In genomic region chr6:7401103-7401502, GRCh38 we compare ENCODE assay signal across 21 cellular contexts. TPM values are rescaled to one million over a fixed set of nuclear protein-coding genes. Genes with fewer than 3 reads are reported as not detected.
A peak's percentile ranks its signal among the peaks of the same experiment; 100 is the strongest.
DNase-seq lines count a peak whose midpoint lies in the region; ATAC-seq, FAIRE-seq and TF ChIP-seq lines count a peak whose summit lies in the region.
"Had no signal": no experiment of that assay in that cellular context is flagged by ENCODE, and none has a peak within 500 bp of the region (broad histone marks: within the 10 kb centered on the region; RNA-seq: fewer than 3 reads in every experiment).

No MANE protein-coding gene starts in this region.

- H3K27me3 ChIP-seq in GM23338 (ENCODE audit: insufficient read depth): no peaks in the 10 kb centered on the region
- no peaks in the 10 kb centered on the region for H3K27me3 ChIP-seq in skeletal muscle satellite cell (ENCODE audit: control insufficient read depth, insufficient read depth, low read length)
- H3K27me3 ChIP-seq in HepG2 (ENCODE audit: control insufficient read depth in 1 of 2, insufficient read depth in 2 of 2, low read length in 2 of 2): no peaks in the 10 kb centered on the region
- H3K27me3 ChIP-seq: heart right ventricle, left lung, suprapubic skin had no signal

- intact Hi-C loops in HepG2 (cut with micrococcal nuclease; ENCODE audit: unreplicated experiment): no loop called here

- H3K9ac ChIP-seq in skeletal muscle satellite cell (ENCODE audit: low read depth, low read length) (peak overlapping the region; percentile 30), HepG2 (ENCODE audit: insufficient read depth, low read depth, low read length) (no peak overlapping the region)

- no peak overlapping the region for H3K4me3 Mint-ChIP-seq in GM23338
- H3K4me3 Mint-ChIP-seq: CD4-positive, alpha-beta memory T cell; nephron; T-helper 2 cell treated with Interferon-gamma antibody and Interleukin-4, amounts not matched to agents 5 μg/mL and 100 μg/mL, for 36 hours had no signal

- peaks cover 66% of the 10 kb centered on the region for H3K36me3 Mint-ChIP-seq in GM23338 (ENCODE audit: low read depth)

- H3F3A ChIP-seq in GM23338 (replicated peaks; ENCODE audit: low read depth): no peaks in the 10 kb centered on the region

- DNase-seq in GM23338 (ENCODE audit: low spot score) (no peak), RWPE1 (ENCODE audit: low spot score) (peak; percentile 37), fibroblast of villous mesenchyme (ENCODE audit: low read depth) (peak; percentile 58), NCI-H2196 (lab: John Stamatoyannopoulos, UW; ENCODE audit: unreplicated experiment) (no peak), HepG2 (ENCODE audit: low spot score) (no peak)
- DNase-seq in activated CD8-positive, alpha-beta memory T cell treated with anti-CD3 and anti-CD28 coated beads, Interleukin-2, amount 50 U/mL, for 48 hours: no peak
- DNase-seq: activated CD4-positive, alpha-beta T cell treated with anti-CD3 and anti-CD28 coated beads, Interleukin-2, amount 50 U/mL, for 4 hours; CD4-positive, alpha-beta memory T cell; heart right ventricle; left lung; NCI-H526; RPMI8226; WERI-Rb-1 had no signal

- no peaks in the 10 kb centered on the region for H3K4me1 ChIP-seq in GM23338 (ENCODE audit: insufficient read depth)
- peaks cover 6% of the 10 kb centered on the region for H3K4me1 ChIP-seq in skeletal muscle satellite cell (ENCODE audit: control insufficient read depth, insufficient read depth, low read length)
- H3K4me1 ChIP-seq in HepG2 (ENCODE audit: insufficient read depth, low read length): no peaks in the 10 kb centered on the region
- H3K4me1 ChIP-seq: left lung, suprapubic skin had no signal

- TF ChIP-seq RAD21 in HepG2 (CRISPR knock-in tag; IDR thresholded peaks at IDR 0.05): no peak

- FAIRE-seq in HepG2 (lab: Jason Lieb, UNC): no peak
- FAIRE-seq: bronchial epithelial cell, urothelium cell line had no signal

- H3K4me1 Mint-ChIP-seq in GM23338: no peaks in the 10 kb centered on the region
- H3K4me1 Mint-ChIP-seq: nephron had no signal

- WGBS in HepG2 (ENCODE audit: low lambda C conversion rate): 96% methylated on average over 3 of the region's 3 CpGs

- H3K27ac ChIP-seq in GM23338 (ENCODE audit: low read depth): no peak overlapping the region
- no peak overlapping the region for H3K27ac ChIP-seq in RWPE1
- no peak overlapping the region for H3K27ac ChIP-seq in HepG2 (ENCODE audit: extremely low read length, insufficient read depth, low read length)
- H3K27ac ChIP-seq: heart right ventricle, left lung, suprapubic skin, WERI-Rb-1 had no signal

- TF ChIP-seq EP300 in HepG2 (IDR thresholded peaks at IDR 0.05; ENCODE audit: low read depth in 2 of 2, low read length in 2 of 2) (no peak), HepG2 (CRISPR knock-in tag; IDR thresholded peaks at IDR 0.05; ENCODE audit: borderline replicate concordance) (no peak)

- BruUV-seq in HepG2 (replicated peaks; lab: Mats Ljungman, UMichigan): no TSS peak

- no peak for TF ChIP-seq CTCF in GM23338 (conservative IDR thresholded peaks at IDR 0.05; ENCODE audit: low read depth in 2 of 2)
- TF ChIP-seq CTCF in RWPE1 (conservative IDR thresholded peaks at IDR 0.05; ENCODE audit: low read depth): no peak
- no peak for TF ChIP-seq CTCF in fibroblast of villous mesenchyme (IDR thresholded peaks at IDR 0.05; ENCODE audit: insufficient read depth, low read depth, low read length)
- no peak for TF ChIP-seq CTCF in HepG2 (CRISPR knock-in tag; IDR thresholded peaks at IDR 0.05)

- H3K9me3 ChIP-seq in skeletal muscle satellite cell (replicated peaks; ENCODE audit: low read length) (no peaks in the 10 kb centered on the region), HepG2 (ENCODE audit: low read length) (no peaks in the 10 kb centered on the region)
- H3K9me3 ChIP-seq: heart right ventricle, left lung, suprapubic skin had no signal

- CTCF ChIA-PET in RWPE1 (lab: Yijun Ruan, JAX): interaction anchor here (0.7 to 1.3 kb wide), 2 partner anchors 75 to 144 kb away, joined by 3 to 8 read pairs; no protein-coding TSS in a partner anchor
- CTCF ChIA-PET in HepG2 (lab: Yijun Ruan, JAX; ENCODE audit: low intra/inter-chr PET ratio, low total read pairs): no interaction called here

- H2AFZ ChIP-seq in GM23338: no peak overlapping the region
- no peak overlapping the region for H2AFZ ChIP-seq in HepG2 (ENCODE audit: low read length)

- POLR2A ChIA-PET in RWPE1 (lab: Yijun Ruan, JAX; ENCODE audit: low non-redundant PET) (no interaction called here), HepG2 (lab: Yijun Ruan, JAX) (no interaction called here)

- ATAC-seq in GM23338 (no peak), HepG2 (no peak)
- ATAC-seq: heart right ventricle, left lung had no signal

- 0 out of 2 replicates have a peak, but pooled peaks cover 5% of the 10 kb centered on the region for H3K79me2 ChIP-seq in GM23338 (replicated peaks; ENCODE audit: insufficient read depth)
- no peaks in the 10 kb centered on the region for H3K79me2 ChIP-seq in HepG2 (ENCODE audit: insufficient read depth, low read length)

- H3K9me2 ChIP-seq in GM23338 (ENCODE audit: insufficient read depth): no peaks in the 10 kb centered on the region

- in situ Hi-C loops in HepG2 (cut with HindIII; ENCODE audit: extremely low pct_ligation_motif_present, low pct_unique_long_range_greater_than_20kb): loop anchor here (10.0 kb wide), 1 partner anchor 96 kb away; no protein-coding TSS in a partner anchor

- no peak overlapping the region for H3K4me3 ChIP-seq in GM23338
- no peak overlapping the region for H3K4me3 ChIP-seq in fibroblast of villous mesenchyme (ENCODE audit: low read depth, low read length)
- no peak overlapping the region for H3K4me3 ChIP-seq in skeletal muscle satellite cell (ENCODE audit: low read length)
- H3K4me3 ChIP-seq in HepG2 (replicated peaks in 1 of 3; ENCODE audit: insufficient read depth in 1 of 3, low read depth in 2 of 3, low read length in 3 of 3): no peak overlapping the region
- H3K4me3 ChIP-seq: heart right ventricle, left lung, suprapubic skin had no signal

- no peaks in the 10 kb centered on the region for H3K27me3 Mint-ChIP-seq in GM23338 (ENCODE audit: insufficient read depth, low read depth, poor library complexity)
- H3K27me3 Mint-ChIP-seq: CD4-positive, alpha-beta memory T cell had no signal

- H3K36me3 ChIP-seq in GM23338 (ENCODE audit: insufficient read depth): peaks cover 81% of the 10 kb centered on the region
- peaks cover 54% of the 10 kb centered on the region for H3K36me3 ChIP-seq in skeletal muscle satellite cell (ENCODE audit: insufficient read depth, low read length)
- H3K36me3 ChIP-seq in HepG2 (replicated peaks in 1 of 2; ENCODE audit: control insufficient read depth in 1 of 2, insufficient read depth in 2 of 2, low read length in 2 of 2): peaks cover 13 to 90% of the 10 kb centered on the region in 2 experiments

- H3K9me3 Mint-ChIP-seq in GM23338: no peaks in the 10 kb centered on the region
- H3K9me3 Mint-ChIP-seq: CD4-positive, alpha-beta memory T cell; nephron; T-helper 2 cell treated with Interferon-gamma antibody and Interleukin-4, amounts not matched to agents 5 μg/mL and 100 μg/mL, for 36 hours had no signal

- TF ChIP-seq POLR2A in HepG2 (IDR thresholded peaks at IDR 0.05; ENCODE audit: insufficient read depth in 1 of 2, low read depth in 2 of 2, low read length in 2 of 2): no peak

- H3K4me2 ChIP-seq in GM23338: no peak overlapping the region
- peak overlapping the region; percentile 11 for H3K4me2 ChIP-seq in skeletal muscle satellite cell (ENCODE audit: low read length)
- H3K4me2 ChIP-seq in HepG2 (ENCODE audit: low read depth, low read length): no peak overlapping the region

- H3K27ac Mint-ChIP-seq in GM23338: peak overlapping the region; percentile 65
- H3K27ac Mint-ChIP-seq: CD4-positive, alpha-beta memory T cell; T-helper 2 cell treated with Interferon-gamma antibody and Interleukin-4, amounts not matched to agents 5 μg/mL and 100 μg/mL, for 36 hours had no signal

- H4K20me1 ChIP-seq in GM23338 (replicated peaks; ENCODE audit: insufficient read depth): 0 out of 2 replicates have a peak, but pooled peaks cover 11% of the 10 kb centered on the region
- no peaks in the 10 kb centered on the region for H4K20me1 ChIP-seq in HepG2 (ENCODE audit: insufficient read depth, low read length)

RNA-seq across cellular contexts. Expression of gene RIOK1, which starts 11.5 kb away (rescaled TPM):
- total RNA-seq in GM23338 (2014; rRNA removed; shearing (Covaris generic)): 15.5 and 15.7 TPM in 2 replicates
- polyA plus RNA-seq in GM23338 (2016; fragmentation: Nextera tagmentation; extraction: Ambion mirVana): 26.4 and 34.3 TPM in 2 replicates
- 15.8 and 24.2 TPM in 2 replicates for total RNA-seq in fibroblast of villous mesenchyme
- total RNA-seq in skeletal muscle satellite cell (2012; rRNA removed): 16.5 and 19.0 TPM in 2 replicates
- total RNA-seq in HepG2 (2016; rRNA removed; fragmentation: Illumina TruSeq; extraction: Trizol): 37.8 and 45.7 TPM in 2 replicates
- 9.0 and 10.4 TPM in 2 replicates for total RNA-seq in HepG2 (2016; cell fraction: cytosol; rRNA removed; fragmentation: Illumina TruSeq; extraction: Trizol; ENCODE audit: low read depth)
- 39.9 and 45.0 TPM in 2 replicates for total RNA-seq in HepG2 (2016; cell fraction: insoluble cytoplasmic fraction; rRNA removed; fragmentation: Illumina TruSeq; extraction: Trizol)
- 17.4 and 18.1 TPM in 2 replicates for total RNA-seq in HepG2 (2016; cell fraction: membrane; rRNA removed; fragmentation: Illumina TruSeq; extraction: Trizol)
- 34.6 and 34.9 TPM in 2 replicates for total RNA-seq in HepG2 (2016; cell fraction: nucleus; rRNA removed; fragmentation: Illumina TruSeq; extraction: Trizol)
- 9.1 and 9.4 TPM in 2 replicates for polyA plus RNA-seq in HepG2 (2011; rRNA removed)
- polyA plus RNA-seq in HepG2 (2011; cell fraction: cytosol; rRNA removed): 9.0 and 9.4 TPM in 2 replicates
- 40.2 and 43.0 TPM in 2 replicates for polyA plus RNA-seq in HepG2 (2011; cell fraction: nucleus; rRNA removed)
- 21.2 and 21.9 TPM in 2 replicates for polyA plus RNA-seq in HepG2 (2012)
- polyA plus RNA-seq in HepG2 (2016; cell fraction: cytosol; fragmentation: Illumina TruSeq; extraction: Trizol; ENCODE audit: low read depth): 3.1 and 3.2 TPM in 2 replicates
- polyA plus RNA-seq in HepG2 (2016; cell fraction: insoluble cytoplasmic fraction; fragmentation: Illumina TruSeq; extraction: Trizol; ENCODE audit: low read depth): 42.5 and 43.5 TPM in 2 replicates
- 7.3 and 8.5 TPM in 2 replicates for polyA plus RNA-seq in HepG2 (2016; cell fraction: membrane; fragmentation: Illumina TruSeq; extraction: Trizol; ENCODE audit: low read depth)
- 47.3 and 58.2 TPM in 2 replicates for polyA plus RNA-seq in HepG2 (2016; cell fraction: nucleus; fragmentation: Illumina TruSeq; extraction: Trizol; ENCODE audit: insufficient read depth, low read depth)
- 12.4 and 18.6 TPM in 2 replicates for polyA minus RNA-seq in HepG2 (2011; rRNA and poly(A)+ RNA removed; ENCODE audit: low replicate concordance)
- 5.8 and 6.5 TPM in 2 replicates for polyA minus RNA-seq in HepG2 (2011; cell fraction: cytosol; rRNA and poly(A)+ RNA removed)
- polyA minus RNA-seq in HepG2 (2011; cell fraction: nucleus; rRNA and poly(A)+ RNA removed): 28.8 and 43.3 TPM in 2 replicates

RNA-seq across cellular contexts. Expression of gene CAGE1, which starts 11.6 kb away (rescaled TPM):
- 0.07 and 0.08 TPM in 2 replicates for total RNA-seq in GM23338 (2014; rRNA removed; shearing (Covaris generic))
- polyA plus RNA-seq in GM23338 (2016; fragmentation: Nextera tagmentation; extraction: Ambion mirVana): 0.12 TPM in 1 of 2 replicates, not detected in the other
- under 0.01 TPM in 2 replicates for total RNA-seq in fibroblast of villous mesenchyme
- not detected in 2 replicates for total RNA-seq in skeletal muscle satellite cell (2012; rRNA removed)
- total RNA-seq in HepG2 (2016; rRNA removed; fragmentation: Illumina TruSeq; extraction: Trizol): 0.15 TPM in 1 of 2 replicates, not detected in the other
- 0.18 and 0.61 TPM in 2 replicates for total RNA-seq in HepG2 (2016; cell fraction: cytosol; rRNA removed; fragmentation: Illumina TruSeq; extraction: Trizol; ENCODE audit: low read depth)
- total RNA-seq in HepG2 (2016; cell fraction: insoluble cytoplasmic fraction; rRNA removed; fragmentation: Illumina TruSeq; extraction: Trizol): 0.17 TPM in 1 of 2 replicates, not detected in the other
- 0.15 and 0.28 TPM in 2 replicates for total RNA-seq in HepG2 (2016; cell fraction: membrane; rRNA removed; fragmentation: Illumina TruSeq; extraction: Trizol)
- 0.16 TPM in 1 of 2 replicates, not detected in the other for total RNA-seq in HepG2 (2016; cell fraction: nucleus; rRNA removed; fragmentation: Illumina TruSeq; extraction: Trizol)
- 0.01 and 0.03 TPM in 2 replicates for polyA plus RNA-seq in HepG2 (2011; rRNA removed)
- polyA plus RNA-seq in HepG2 (2011; cell fraction: cytosol; rRNA removed): not detected in 2 replicates
- 0.03 TPM in 1 of 2 replicates, not detected in the other for polyA plus RNA-seq in HepG2 (2011; cell fraction: nucleus; rRNA removed)
- not detected in 2 replicates for polyA plus RNA-seq in HepG2 (2012)
- not detected in 2 replicates for polyA plus RNA-seq in HepG2 (2016; cell fraction: cytosol; fragmentation: Illumina TruSeq; extraction: Trizol; ENCODE audit: low read depth)
- polyA plus RNA-seq in HepG2 (2016; cell fraction: insoluble cytoplasmic fraction; fragmentation: Illumina TruSeq; extraction: Trizol; ENCODE audit: low read depth): 0.08 and 0.11 TPM in 2 replicates
- not detected in 2 replicates for polyA plus RNA-seq in HepG2 (2016; cell fraction: membrane; fragmentation: Illumina TruSeq; extraction: Trizol; ENCODE audit: low read depth)
- 0.25 TPM in 1 of 2 replicates, not detected in the other for polyA plus RNA-seq in HepG2 (2016; cell fraction: nucleus; fragmentation: Illumina TruSeq; extraction: Trizol; ENCODE audit: insufficient read depth, low read depth)
- 0.28 and 0.61 TPM in 2 replicates for polyA minus RNA-seq in HepG2 (2011; rRNA and poly(A)+ RNA removed; ENCODE audit: low replicate concordance)
- polyA minus RNA-seq in HepG2 (2011; cell fraction: cytosol; rRNA and poly(A)+ RNA removed): not detected in 2 replicates
- polyA minus RNA-seq in HepG2 (2011; cell fraction: nucleus; rRNA and poly(A)+ RNA removed): 0.39 and 0.62 TPM in 2 replicates
- total RNA-seq: bronchial epithelial cell, left lung, skeletal muscle tissue, suprapubic skin had no signal
- polyA plus RNA-seq: adipose tissue, heart right ventricle had no signal

Comparison
In these comparisons a context has a peak if more than half of its experiments do, and no peak if none do; other contexts are left out.
1. DNase-seq: peak in RWPE1 (single experiment) and fibroblast of villous mesenchyme (single experiment); none in GM23338 (single experiment), NCI-H2196 (single experiment), activated CD8-positive, alpha-beta memory T cell treated with anti-CD3 and anti-CD28 coated beads, Interleukin-2, amount 50 U/mL, for 48 hours (single experiment) and HepG2 (single experiment).